ENCODE assay signal across 1 cellular context in genomic region chr4:84965558-84966381, GRCh38.
TF ChIP-seq lines count a peak whose summit lies in the region.

No MANE protein-coding gene starts in this region.

TF ChIP-seq in HepG2, 621 proteins besides CTCF, POLR2A, EP300 and RAD21 (continued from another document and continues in another):
- TF ChIP-seq NFKBIZ (CRISPR knock-in tag; IDR thresholded peaks at IDR 0.05) (0 out of 2 replicates have a peak, but pooled peaks have one; percentile 27), ZNF496 (CRISPR knock-in tag; IDR thresholded peaks at IDR 0.05; ENCODE audit: insufficient replicate concordance) (no peak), ZSCAN25 (CRISPR knock-in tag; IDR thresholded peaks at IDR 0.05) (no peak; the same call in 1 of the 2 replicates), ZBTB7A (CRISPR knock-in tag; IDR thresholded peaks at IDR 0.05) (peak; percentile 51; the same call in 1 of the 2 replicates), GPBP1L1 (CRISPR knock-in tag; IDR thresholded peaks at IDR 0.05) (no peak), STAT6 (CRISPR knock-in tag; IDR thresholded peaks at IDR 0.05; ENCODE audit: borderline replicate concordance) (no peak), NR2F1 (CRISPR knock-in tag; IDR thresholded peaks at IDR 0.05) (0 out of 4 replicates have a peak, but pooled peaks of 1 of the 2 experiments have one; percentile 13), ZIK1 (CRISPR knock-in tag; IDR thresholded peaks at IDR 0.05; ENCODE audit: borderline replicate concordance, low read depth) (peak; percentile 30; the same call in 1 of the 2 replicates), PHF8 (CRISPR knock-in tag; IDR thresholded peaks at IDR 0.05) (peak; percentile 57), PITX1 (CRISPR knock-in tag; IDR thresholded peaks at IDR 0.05) (peak; percentile 56; the same call in 1 of the 2 replicates), DRAP1 (CRISPR knock-in tag; IDR thresholded peaks at IDR 0.05) (no peak), XRCC5 (optimal IDR thresholded peaks at IDR 0.05; ENCODE audit: low read length) (peak; percentile 25), SALL1 (CRISPR knock-in tag; IDR thresholded peaks at IDR 0.05) (peak; percentile 67), ZSCAN31 (CRISPR knock-in tag; IDR thresholded peaks at IDR 0.05; ENCODE audit: low read depth) (0 out of 2 replicates have a peak, but pooled peaks have one; percentile 3), ZBTB2 (CRISPR knock-in tag; IDR thresholded peaks at IDR 0.05; ENCODE audit: low read depth) (0 out of 2 replicates have a peak, but pooled peaks have one; percentile 29), POGZ (CRISPR knock-in tag; IDR thresholded peaks at IDR 0.05) (no peak), THYN1 (CRISPR knock-in tag; IDR thresholded peaks at IDR 0.05; ENCODE audit: borderline replicate concordance, low read depth) (no peak), NR2C2 (CRISPR knock-in tag; IDR thresholded peaks at IDR 0.05; ENCODE audit: borderline replicate concordance) (peak; percentile 38; the same call in 1 of the 2 replicates), REXO4 (CRISPR knock-in tag; IDR thresholded peaks at IDR 0.05; ENCODE audit: borderline replicate concordance) (no peak), AHR (CRISPR knock-in tag; IDR thresholded peaks at IDR 0.05) (no peak), ZFP90 (CRISPR knock-in tag; IDR thresholded peaks at IDR 0.05; ENCODE audit: borderline replicate concordance) (0 out of 2 replicates have a peak, but pooled peaks have one; percentile 20), ATF7-NPFF (CRISPR knock-in tag; IDR thresholded peaks at IDR 0.05; ENCODE audit: low read depth) (peak; percentile 59; the same call in 1 of the 2 replicates), ZFYVE20 (CRISPR knock-in tag; IDR thresholded peaks at IDR 0.05; ENCODE audit: borderline replicate concordance, low read depth) (0 out of 2 replicates have a peak, but pooled peaks have one; percentile 22), ZNF777 (CRISPR knock-in tag; IDR thresholded peaks at IDR 0.05) (peak; percentile 83), ZNF674 (CRISPR knock-in tag; IDR thresholded peaks at IDR 0.05; ENCODE audit: low read depth) (0 out of 2 replicates have a peak, but pooled peaks have one; percentile 23), ZNF713 (CRISPR knock-in tag; IDR thresholded peaks at IDR 0.05) (0 out of 2 replicates have a peak, but pooled peaks have one; percentile 55), ZNF800 (CRISPR knock-in tag; IDR thresholded peaks at IDR 0.05) (peak; percentile 41; the same call in 1 of the 2 replicates), UBTF (CRISPR knock-in tag; IDR thresholded peaks at IDR 0.05) (peak; percentile 92), ZFX (CRISPR knock-in tag; IDR thresholded peaks at IDR 0.05; ENCODE audit: low read depth) (peak; percentile 97), ZNF790 (CRISPR knock-in tag; IDR thresholded peaks at IDR 0.05; ENCODE audit: borderline replicate concordance) (0 out of 2 replicates have a peak, but pooled peaks have one; percentile 13), ZNF556 (CRISPR knock-in tag; IDR thresholded peaks at IDR 0.05; ENCODE audit: borderline replicate concordance) (peak; percentile 68; the same call in 1 of the 2 replicates), ZNF614 (CRISPR knock-in tag; IDR thresholded peaks at IDR 0.05; ENCODE audit: borderline replicate concordance) (no peak), CCDC6 (CRISPR knock-in tag; IDR thresholded peaks at IDR 0.05) (0 out of 2 replicates have a peak, but pooled peaks have one; percentile 58), KDM2A (CRISPR knock-in tag; IDR thresholded peaks at IDR 0.05; ENCODE audit: borderline replicate concordance, low read depth) (0 out of 2 replicates have a peak, but pooled peaks have one; percentile 39), THAP11 (CRISPR knock-in tag; IDR thresholded peaks at IDR 0.05) (no peak), ZNF280B (CRISPR knock-in tag; IDR thresholded peaks at IDR 0.05; ENCODE audit: borderline replicate concordance) (peak; percentile 58; the same call in 1 of the 2 replicates), ZNF562 (CRISPR knock-in tag; IDR thresholded peaks at IDR 0.05; ENCODE audit: borderline replicate concordance) (no peak), ZNF776 (CRISPR knock-in tag; IDR thresholded peaks at IDR 0.05) (peak; percentile 64; the same call in 1 of the 2 replicates), MED8 (CRISPR knock-in tag; IDR thresholded peaks at IDR 0.05; ENCODE audit: insufficient replicate concordance) (peak; percentile 19)
- TF ChIP-seq, protein P1, sequence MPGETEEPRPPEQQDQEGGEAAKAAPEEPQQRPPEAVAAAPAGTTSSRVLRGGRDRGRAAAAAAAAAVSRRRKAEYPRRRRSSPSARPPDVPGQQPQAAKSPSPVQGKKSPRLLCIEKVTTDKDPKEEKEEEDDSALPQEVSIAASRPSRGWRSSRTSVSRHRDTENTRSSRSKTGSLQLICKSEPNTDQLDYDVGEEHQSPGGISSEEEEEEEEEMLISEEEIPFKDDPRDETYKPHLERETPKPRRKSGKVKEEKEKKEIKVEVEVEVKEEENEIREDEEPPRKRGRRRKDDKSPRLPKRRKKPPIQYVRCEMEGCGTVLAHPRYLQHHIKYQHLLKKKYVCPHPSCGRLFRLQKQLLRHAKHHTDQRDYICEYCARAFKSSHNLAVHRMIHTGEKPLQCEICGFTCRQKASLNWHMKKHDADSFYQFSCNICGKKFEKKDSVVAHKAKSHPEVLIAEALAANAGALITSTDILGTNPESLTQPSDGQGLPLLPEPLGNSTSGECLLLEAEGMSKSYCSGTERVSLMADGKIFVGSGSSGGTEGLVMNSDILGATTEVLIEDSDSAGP (CRISPR knock-in tag; IDR thresholded peaks at IDR 0.05; ENCODE audit: borderline replicate concordance) = peak; percentile 41; the same call in 1 of the 2 replicates
- TF ChIP-seq, protein P2, sequence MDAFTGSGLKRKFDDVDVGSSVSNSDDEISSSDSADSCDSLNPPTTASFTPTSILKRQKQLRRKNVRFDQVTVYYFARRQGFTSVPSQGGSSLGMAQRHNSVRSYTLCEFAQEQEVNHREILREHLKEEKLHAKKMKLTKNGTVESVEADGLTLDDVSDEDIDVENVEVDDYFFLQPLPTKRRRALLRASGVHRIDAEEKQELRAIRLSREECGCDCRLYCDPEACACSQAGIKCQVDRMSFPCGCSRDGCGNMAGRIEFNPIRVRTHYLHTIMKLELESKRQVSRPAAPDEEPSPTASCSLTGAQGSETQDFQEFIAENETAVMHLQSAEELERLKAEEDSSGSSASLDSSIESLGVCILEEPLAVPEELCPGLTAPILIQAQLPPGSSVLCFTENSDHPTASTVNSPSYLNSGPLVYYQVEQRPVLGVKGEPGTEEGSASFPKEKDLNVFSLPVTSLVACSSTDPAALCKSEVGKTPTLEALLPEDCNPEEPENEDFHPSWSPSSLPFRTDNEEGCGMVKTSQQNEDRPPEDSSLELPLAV (CRISPR knock-in tag; conservative IDR thresholded peaks at IDR 0.05; ENCODE audit: low read depth) = no peak
- TF ChIP-seq, protein P3, sequence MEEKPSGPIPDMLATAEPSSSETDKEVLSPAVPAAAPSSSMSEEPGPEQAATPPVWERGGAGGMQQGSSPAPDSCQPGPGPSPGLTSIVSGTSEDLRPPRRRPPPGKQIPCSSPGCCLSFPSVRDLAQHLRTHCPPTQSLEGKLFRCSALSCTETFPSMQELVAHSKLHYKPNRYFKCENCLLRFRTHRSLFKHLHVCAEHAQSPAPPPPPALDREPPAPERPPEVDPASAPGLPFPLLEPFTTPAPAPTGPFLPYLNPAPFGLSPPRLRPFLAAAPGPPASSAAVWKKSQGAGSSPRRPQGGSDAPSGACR (CRISPR knock-in tag; IDR thresholded peaks at IDR 0.05) = peak; percentile 54; the same call in 1 of the 2 replicates
- TF ChIP-seq, protein P4, sequence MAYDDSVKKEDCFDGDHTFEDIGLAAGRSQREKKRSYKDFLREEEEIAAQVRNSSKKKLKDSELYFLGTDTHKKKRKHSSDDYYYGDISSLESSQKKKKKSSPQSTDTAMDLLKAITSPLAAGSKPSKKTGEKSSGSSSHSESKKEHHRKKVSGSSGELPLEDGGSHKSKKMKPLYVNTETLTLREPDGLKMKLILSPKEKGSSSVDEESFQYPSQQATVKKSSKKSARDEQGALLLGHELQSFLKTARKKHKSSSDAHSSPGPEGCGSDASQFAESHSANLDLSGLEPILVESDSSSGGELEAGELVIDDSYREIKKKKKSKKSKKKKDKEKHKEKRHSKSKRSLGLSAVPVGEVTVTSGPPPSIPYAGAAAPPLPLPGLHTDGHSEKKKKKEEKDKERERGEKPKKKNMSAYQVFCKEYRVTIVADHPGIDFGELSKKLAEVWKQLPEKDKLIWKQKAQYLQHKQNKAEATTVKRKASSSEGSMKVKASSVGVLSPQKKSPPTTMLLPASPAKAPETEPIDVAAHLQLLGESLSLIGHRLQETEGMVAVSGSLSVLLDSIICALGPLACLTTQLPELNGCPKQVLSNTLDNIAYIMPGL (CRISPR knock-in tag; IDR thresholded peaks at IDR 0.05; ENCODE audit: borderline replicate concordance in 1 of 2, low read depth in 1 of 2) = peak; percentile 51 to 88; a peak in 3 of 4 replicates
